In the genomic region with DNA sequence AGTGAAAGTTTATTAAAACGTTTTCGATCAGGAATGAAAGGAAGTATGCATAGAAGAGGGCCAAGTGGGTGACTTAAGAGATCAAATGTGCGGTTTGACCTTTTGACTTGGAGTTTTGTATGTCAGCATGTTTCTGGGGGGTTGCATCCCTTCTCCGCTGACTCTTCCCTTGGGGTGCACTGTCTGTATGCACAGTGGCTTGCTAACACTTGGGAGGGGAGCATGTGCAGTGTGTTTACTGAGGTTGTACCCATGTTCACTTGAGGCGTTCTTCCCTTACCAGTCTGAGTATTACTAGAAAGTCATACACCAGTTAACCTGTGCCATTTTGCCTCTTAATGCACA, we compare ENCODE assay signal across 22 cellular contexts.
DNase-seq lines count a peak whose midpoint lies in the region; ATAC-seq, FAIRE-seq and TF ChIP-seq lines count a peak whose summit lies in the region.
"Had no signal": no experiment of that assay in that cellular context is flagged by ENCODE, and none has a peak within 500 bp of the region (broad histone marks: within the 10 kb centered on the region; RNA-seq: fewer than 3 reads in every experiment).

No MANE protein-coding gene starts in this region.

- H3K4me1 ChIP-seq in H9 (ENCODE audit: insufficient read depth, low read length) (peaks cover 15% of the 10 kb centered on the region), small intestine (ENCODE audit: control insufficient read depth in 2 of 2, insufficient read depth in 1 of 2, low read depth in 1 of 2, low read length in 1 of 2) (no peaks in the 10 kb centered on the region)
- H3K4me1 ChIP-seq: BLaER1, HAP-1 had no signal

- no peak overlapping the region for H2BK15ac ChIP-seq in H9 (ENCODE audit: low read depth, low read length)

- no peak overlapping the region for H2AFZ ChIP-seq in H9 (ENCODE audit: low read length)

- H3K36me3 Mint-ChIP-seq in H9 (ENCODE audit: insufficient read depth in 1 of 3, low read depth in 3 of 3) (no peaks in the 10 kb centered on the region), nephron (ENCODE audit: low read depth) (no peaks in the 10 kb centered on the region)
- H3K36me3 Mint-ChIP-seq in natural killer cell treated with Interleukin-12 subunit alpha and Interleukin-12 subunit beta and Interleukin-15 and Interleukin-18, amount 100 ng/mL, for 72 hours = no peaks in the 10 kb centered on the region
- H3K36me3 Mint-ChIP-seq: CD14-positive monocyte; CD4-positive, alpha-beta memory T cell; IgD-negative memory B cell had no signal

- no peak overlapping the region for H4K5ac ChIP-seq in H9 (ENCODE audit: insufficient read length, low read depth, low read length)

- no peak overlapping the region for H4K8ac ChIP-seq in H9 (replicated peaks; ENCODE audit: insufficient read length, low read depth, low read length)

- no peak overlapping the region for H3K9ac ChIP-seq in H9 (ENCODE audit: extremely low read depth, insufficient read length, low read length)
- H3K9ac ChIP-seq: BLaER1 had no signal

- no peak overlapping the region for H4K91ac ChIP-seq in H9 (ENCODE audit: insufficient read length, low read depth, low read length)

- H3K27me3 Mint-ChIP-seq in H9 (ENCODE audit: low read depth) = no peaks in the 10 kb centered on the region
- H3K27me3 Mint-ChIP-seq in nephron (ENCODE audit: low read depth) = no peaks in the 10 kb centered on the region
- no peaks in the 10 kb centered on the region for H3K27me3 Mint-ChIP-seq in natural killer cell treated with Interleukin-12 subunit alpha and Interleukin-12 subunit beta and Interleukin-15 and Interleukin-18, amount 100 ng/mL, for 72 hours
- H3K27me3 Mint-ChIP-seq: IgD-negative memory B cell had no signal

- no peak overlapping the region for H3K23ac ChIP-seq in H9 (ENCODE audit: insufficient read length, low read depth, low read length)

- H3K9me3 ChIP-seq in H9 (ENCODE audit: control insufficient read depth, low read depth, low read length) (no peaks in the 10 kb centered on the region), small intestine (ENCODE audit: control insufficient read depth, low read depth) (no peaks in the 10 kb centered on the region)
- H3K9me3 ChIP-seq: BLaER1, HAP-1 had no signal

- no peak overlapping the region for H2BK5ac ChIP-seq in H9 (ENCODE audit: insufficient read length, low read length)

- H3K27me3 ChIP-seq in H9 (ENCODE audit: insufficient read depth, low read length) (no peaks in the 10 kb centered on the region), small intestine (ENCODE audit: control insufficient read depth in 2 of 2, insufficient read depth in 2 of 2, low read length in 2 of 2) (no peaks in the 10 kb centered on the region)
- H3K27me3 ChIP-seq: BLaER1 had no signal

- no peak overlapping the region for H3T11ph ChIP-seq in H9 (ENCODE audit: low read length)

- no peak overlapping the region for H3K4ac ChIP-seq in H9 (ENCODE audit: low read depth, low read length)

- H3K79me2 ChIP-seq in H9 (ENCODE audit: insufficient read depth, low read length) = no peaks in the 10 kb centered on the region

- H3K9me3 Mint-ChIP-seq in H9 = no peaks in the 10 kb centered on the region
- H3K9me3 Mint-ChIP-seq in nephron = no peaks in the 10 kb centered on the region
- H3K9me3 Mint-ChIP-seq in natural killer cell treated with Interleukin-12 subunit alpha and Interleukin-12 subunit beta and Interleukin-15 and Interleukin-18, amount 100 ng/mL, for 72 hours = peaks cover 8% of the 10 kb centered on the region
- H3K9me3 Mint-ChIP-seq: CD4-positive, alpha-beta memory T cell; IgD-negative memory B cell had no signal

- peak overlapping the region; percentile 66 for H3K18ac ChIP-seq in H9 (ENCODE audit: insufficient read length, low read depth, low read length)

- no peak overlapping the region for H3K56ac ChIP-seq in H9 (ENCODE audit: insufficient read length, low read depth, low read length)

- H2AK5ac ChIP-seq in H9 (ENCODE audit: insufficient read length, low read length) = no peak overlapping the region

- no peak overlapping the region for H2BK12ac ChIP-seq in H9 (ENCODE audit: insufficient read length, low read depth, low read length)

- no peak for ATAC-seq in natural killer cell treated with Interleukin-12 subunit alpha and Interleukin-12 subunit beta and Interleukin-15 and Interleukin-18, amount 100 ng/mL, for 72 hours
- ATAC-seq: HepG2 had no signal

- no peaks in the 10 kb centered on the region for H4K20me1 ChIP-seq in H9 (ENCODE audit: control insufficient read depth, insufficient read depth, insufficient read length)
- H4K20me1 ChIP-seq: BLaER1 had no signal

- H3K79me1 ChIP-seq in H9 (ENCODE audit: insufficient read depth, low read depth, low read length, poor library complexity, severe bottlenecking) = no peaks in the 10 kb centered on the region

- H3K36me3 ChIP-seq in small intestine (ENCODE audit: control insufficient read depth in 2 of 2, insufficient read depth in 2 of 2, low read length in 2 of 2) = no peaks in the 10 kb centered on the region
- H3K36me3 ChIP-seq: BLaER1, HAP-1 had no signal

- H3K4me1 Mint-ChIP-seq in H9 (peaks cover 52 to 53% of the 10 kb centered on the region in 2 experiments), nephron (peaks cover 39% of the 10 kb centered on the region)
- H3K4me1 Mint-ChIP-seq in natural killer cell treated with Interleukin-12 subunit alpha and Interleukin-12 subunit beta and Interleukin-15 and Interleukin-18, amount 100 ng/mL, for 72 hours (ENCODE audit: low read depth in 2 of 2) = no peaks in the 10 kb centered on the region
- H3K4me1 Mint-ChIP-seq: CD14-positive monocyte; CD4-positive, alpha-beta memory T cell; IgD-negative memory B cell had no signal

- FAIRE-seq in small intestine (lab: Jason Lieb, UNC) = no peak
- FAIRE-seq: GM12892, GM18507, HepG2, HTR-8/SVneo had no signal

- DNase-seq in H9 = no peak
- DNase-seq in choroid plexus epithelial cell (ENCODE audit: low read depth) = peak; percentile 3
- no peak for DNase-seq in activated CD4-positive, CD25-positive, alpha-beta regulatory T cell (lab: John Stamatoyannopoulos, UW)
- no peak for DNase-seq in activated CD4-positive, alpha-beta T cell treated with anti-CD3 and anti-CD28 coated beads for 4 hours
- no peak for DNase-seq in natural killer cell treated with Interleukin-12 subunit alpha and Interleukin-12 subunit beta and Interleukin-15 and Interleukin-18, amount 100 ng/mL, for 72 hours (ENCODE audit: low spot score)
- DNase-seq in small intestine = no peak
- DNase-seq: 8988T; CD4-positive, alpha-beta memory T cell; DMS153; DMS79; GDM1; GOT3 had no signal

- H2BK20ac ChIP-seq in H9 (ENCODE audit: low read depth, low read length, poor library complexity, severe bottlenecking) = no peak overlapping the region

- no peak overlapping the region for H3K14ac ChIP-seq in H9 (ENCODE audit: insufficient read depth, low read length)

- TF ChIP-seq CTCF in H9 (conservative IDR thresholded peaks at IDR 0.05) (no peak), choroid plexus epithelial cell (conservative IDR thresholded peaks at IDR 0.05; ENCODE audit: low read depth, low read length) (no peak), nephron (IDR thresholded peaks at IDR 0.05; ENCODE audit: unreplicated experiment in 3 of 3) (no peak)

- H3K27ac ChIP-seq in H9 (ENCODE audit: insufficient read length, low read depth, low read length) (no peak overlapping the region), small intestine (ENCODE audit: low read depth in 1 of 2, low read length in 1 of 2) (no peak overlapping the region)
- H3K27ac ChIP-seq: BLaER1, HL-60 had no signal

- H3K4me3 Mint-ChIP-seq in H9 (no peak overlapping the region), nephron (peak overlapping the region in 2 of 3 experiments; percentile 6 to 28)
- no peak overlapping the region for H3K4me3 Mint-ChIP-seq in natural killer cell treated with Interleukin-12 subunit alpha and Interleukin-12 subunit beta and Interleukin-15 and Interleukin-18, amount 100 ng/mL, for 72 hours
- H3K4me3 Mint-ChIP-seq: CD14-positive monocyte; CD4-positive, alpha-beta memory T cell; IgD-negative memory B cell had no signal

- no peak overlapping the region for H3K4me2 ChIP-seq in H9 (ENCODE audit: insufficient read depth, insufficient read length, low read length)
- H3K4me2 ChIP-seq: BLaER1 had no signal

- H3K23me2 ChIP-seq in H9 (ENCODE audit: insufficient read length, low read depth, low read length, poor library complexity, severe bottlenecking) = no peaks in the 10 kb centered on the region

- H3K4me3 ChIP-seq in choroid plexus epithelial cell (ENCODE audit: low read depth, low read length) = no peak overlapping the region
- no peak overlapping the region for H3K4me3 ChIP-seq in small intestine (ENCODE audit: low read depth in 1 of 2, low read length in 2 of 2)
- H3K4me3 ChIP-seq: BLaER1, HAP-1 had no signal

- H3K27ac Mint-ChIP-seq in H9 (peak overlapping the region in 2 of 3 experiments; percentile 13 to 90; a peak in 3 of 7 replicates), nephron (peak overlapping the region; percentile 55 to 69 (median 68))
- no peak overlapping the region for H3K27ac Mint-ChIP-seq in natural killer cell treated with Interleukin-12 subunit alpha and Interleukin-12 subunit beta and Interleukin-15 and Interleukin-18, amount 100 ng/mL, for 72 hours
- H3K27ac Mint-ChIP-seq: CD14-positive monocyte, IgD-negative memory B cell had no signal

- no CpG with 5 or more reads among the region's 5 CpGs for WGBS in H9 (ENCODE audit: extremely low coverage, insufficient read length, low lambda C conversion rate)
- WGBS in small intestine, 3 donors = 71 to 85% (median 76%) methylated on average over 5 of the region's 5 CpGs

- no peak overlapping the region for H2BK120ac ChIP-seq in H9 (ENCODE audit: low read depth, low read length, poor library complexity, severe bottlenecking)

Comparison
In these comparisons a context has a peak if more than half of its experiments do, and no peak if none do; other contexts are left out.
1. H3K27ac Mint-ChIP-seq: peak in H9 (2 of 3) and nephron (3 of 3); none in natural killer cell treated with Interleukin-12 subunit alpha and Interleukin-12 subunit beta and Interleukin-15 and Interleukin-18, amount 100 ng/mL, for 72 hours (0 of 2).
2. H3K4me3 Mint-ChIP-seq: peak in nephron (2 of 3); none in H9 (0 of 2) and natural killer cell treated with Interleukin-12 subunit alpha and Interleukin-12 subunit beta and Interleukin-15 and Interleukin-18, amount 100 ng/mL, for 72 hours (single experiment).